1 cellular context compared by ENCODE assay signal in the genomic region with DNA sequence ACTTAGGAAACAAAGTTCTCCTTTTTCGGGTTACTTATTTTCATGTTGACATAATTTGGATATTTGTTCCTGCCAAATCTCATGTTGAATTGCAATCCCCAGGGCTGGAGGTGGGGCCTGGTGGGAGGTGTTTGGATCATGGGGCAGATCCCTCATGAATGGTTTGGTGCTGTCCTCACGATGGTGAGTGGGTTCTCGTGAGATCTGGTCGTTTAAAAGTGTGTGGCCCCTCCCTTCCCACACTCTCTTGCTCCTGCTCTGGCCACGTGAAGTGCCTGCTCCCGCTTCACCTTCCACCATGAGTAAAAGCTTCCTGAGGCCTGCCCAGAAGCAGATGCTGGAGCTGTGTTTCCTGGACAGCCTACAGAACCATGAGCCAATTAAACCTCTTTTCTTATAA.
TF ChIP-seq lines count a peak whose summit lies in the region.

No MANE protein-coding gene starts in this region.

TF ChIP-seq in K562, 482 proteins besides CTCF, POLR2A, EP300 and RAD21:
- TF ChIP-seq, protein P1, sequence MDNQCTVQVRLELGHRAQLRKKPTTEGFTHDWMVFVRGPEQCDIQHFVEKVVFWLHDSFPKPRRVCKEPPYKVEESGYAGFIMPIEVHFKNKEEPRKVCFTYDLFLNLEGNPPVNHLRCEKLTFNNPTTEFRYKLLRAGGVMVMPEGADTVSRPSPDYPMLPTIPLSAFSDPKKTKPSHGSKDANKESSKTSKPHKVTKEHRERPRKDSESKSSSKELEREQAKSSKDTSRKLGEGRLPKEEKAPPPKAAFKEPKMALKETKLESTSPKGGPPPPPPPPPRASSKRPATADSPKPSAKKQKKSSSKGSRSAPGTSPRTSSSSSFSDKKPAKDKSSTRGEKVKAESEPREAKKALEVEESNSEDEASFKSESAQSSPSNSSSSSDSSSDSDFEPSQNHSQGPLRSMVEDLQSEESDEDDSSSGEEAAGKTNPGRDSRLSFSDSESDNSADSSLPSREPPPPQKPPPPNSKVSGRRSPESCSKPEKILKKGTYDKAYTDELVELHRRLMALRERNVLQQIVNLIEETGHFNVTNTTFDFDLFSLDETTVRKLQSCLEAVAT (IDR thresholded peaks at IDR 0.05): no peak
- TF ChIP-seq NRF1 (conservative IDR thresholded peaks at IDR 0.05 in 1 of 2, IDR thresholded peaks at IDR 0.05 in 1 of 2) (no peak), CHD2 (IDR thresholded peaks at IDR 0.05; ENCODE audit: low read depth, low read length) (peak; percentile 68; the same call in 1 of the 2 replicates)
- TF ChIP-seq, protein P2, sequence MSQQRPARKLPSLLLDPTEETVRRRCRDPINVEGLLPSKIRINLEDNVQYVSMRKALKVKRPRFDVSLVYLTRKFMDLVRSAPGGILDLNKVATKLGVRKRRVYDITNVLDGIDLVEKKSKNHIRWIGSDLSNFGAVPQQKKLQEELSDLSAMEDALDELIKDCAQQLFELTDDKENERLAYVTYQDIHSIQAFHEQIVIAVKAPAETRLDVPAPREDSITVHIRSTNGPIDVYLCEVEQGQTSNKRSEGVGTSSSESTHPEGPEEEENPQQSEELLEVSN (IDR thresholded peaks at IDR 0.05; ENCODE audit: borderline replicate concordance in 1 of 2, extremely low read depth in 1 of 2, insufficient read depth in 1 of 2, insufficient read length in 1 of 2, low read depth in 1 of 2, low read length in 1 of 2, poor library complexity in 1 of 2, severe bottlenecking in 1 of 2): peak in 1 of 2 experiments; percentile 17
